Comparison of ENCODE assay signal across 25 cellular contexts in genomic region chr2:127792805-127793204, GRCh38.
"Had no signal": no experiment of that assay in that cellular context is flagged by ENCODE, and none has a peak within 500 bp of the region (broad histone marks: within the 10 kb centered on the region; RNA-seq: fewer than 3 reads in every experiment).

No MANE protein-coding gene starts in this region.

- DNase-seq: activated CD4-positive, alpha-beta memory T cell treated with anti-CD3 and anti-CD28 coated beads for 36 hours; activated CD4-positive, alpha-beta T cell treated with anti-CD3 and anti-CD28 coated beads, Interleukin-2, amount 10 ng/mL, durations not matched to agents 24 days and 14 days; activated CD4-positive, CD25-positive, alpha-beta regulatory T cell treated with anti-CD3 and anti-CD28 coated beads, Interleukin-2, amount 50 U/mL, for 72 hours; activated CD8-positive, alpha-beta memory T cell treated with anti-CD3 and anti-CD28 coated beads, Interleukin-2, amount 50 U/mL, for 4 hours; activated gamma-delta T cell; activated naive CD4-positive, alpha-beta T cell treated with anti-CD3 and anti-CD28 coated beads for 36 hours; activated naive CD8-positive, alpha-beta T cell treated with anti-CD3 and anti-CD28 coated beads, Interleukin-2, amount 50 U/mL, for 24 hours; activated T-cell treated with anti-CD3 and anti-CD28 coated beads, Interleukin-2, amount 50 U/mL, for 1 hour; amniotic stem cell; body of pancreas; central memory CD4-positive, alpha-beta T cell; Karpas-422; MM.1S; NCI-H1105 treated with DMSO at 0.1 percent for 48 hours; NCI-H1436 treated with DMSO at 0.1 percent for 48 hours; NCI-H187; NCI-H2081 treated with DMSO at 0.1 percent for 48 hours; NCI-H446; NCI-H524; SHP77 treated with DMSO at 0.1 percent for 48 hours; T-helper 9 cell had no signal

- H3K4me3 Mint-ChIP-seq: activated CD4-positive, alpha-beta memory T cell treated with anti-CD3 and anti-CD28 coated beads for 36 hours; activated CD4-positive, alpha-beta T cell treated with anti-CD3 and anti-CD28 coated beads, Interleukin-2, amount 10 ng/mL, durations not matched to agents 24 days and 14 days; activated naive CD4-positive, alpha-beta T cell treated with anti-CD3 and anti-CD28 coated beads for 36 hours; activated naive CD8-positive, alpha-beta T cell treated with anti-CD3 and anti-CD28 coated beads, Interleukin-2, amount 50 U/mL, for 24 hours; activated T-helper 17 cell treated with anti-CD3 and anti-CD28 coated beads, Interleukin-2, amount 50 U/mL, for 72 hours; T-helper 1 cell treated with Interleukin-12 subunit alpha and Interleukin-12 subunit beta and Interleukin-4 antibody, amounts not matched to agents 30 μg/mL and 1 μg/mL, for 36 hours; WTC11 had no signal

- H3K27ac Mint-ChIP-seq: activated CD4-positive, alpha-beta T cell treated with anti-CD3 and anti-CD28 coated beads, Interleukin-2, amount 10 ng/mL, durations not matched to agents 24 days and 14 days; activated naive CD4-positive, alpha-beta T cell treated with anti-CD3 and anti-CD28 coated beads for 36 hours; activated naive CD8-positive, alpha-beta T cell treated with anti-CD3 and anti-CD28 coated beads, Interleukin-2, amount 50 U/mL, for 24 hours; activated T-helper 17 cell treated with anti-CD3 and anti-CD28 coated beads, Interleukin-2, amount 50 U/mL, for 72 hours; T-helper 1 cell treated with Interleukin-12 subunit alpha and Interleukin-12 subunit beta and Interleukin-4 antibody, amounts not matched to agents 30 μg/mL and 1 μg/mL, for 36 hours; WTC11 had no signal

- H3K27me3 Mint-ChIP-seq: activated CD4-positive, alpha-beta memory T cell treated with anti-CD3 and anti-CD28 coated beads for 36 hours; activated CD4-positive, alpha-beta T cell treated with anti-CD3 and anti-CD28 coated beads, Interleukin-2, amount 10 ng/mL, durations not matched to agents 24 days and 14 days; activated naive CD8-positive, alpha-beta T cell treated with anti-CD3 and anti-CD28 coated beads, Interleukin-2, amount 50 U/mL, for 24 hours; activated T-helper 17 cell treated with anti-CD3 and anti-CD28 coated beads, Interleukin-2, amount 50 U/mL, for 72 hours had no signal

- H3K9me3 ChIP-seq: ascending aorta, body of pancreas had no signal

- H3K9me3 Mint-ChIP-seq: activated CD4-positive, alpha-beta memory T cell treated with anti-CD3 and anti-CD28 coated beads for 36 hours; activated CD4-positive, alpha-beta T cell treated with anti-CD3 and anti-CD28 coated beads, Interleukin-2, amount 10 ng/mL, durations not matched to agents 24 days and 14 days; activated T-helper 17 cell treated with anti-CD3 and anti-CD28 coated beads, Interleukin-2, amount 50 U/mL, for 72 hours; T-helper 1 cell treated with Interleukin-12 subunit alpha and Interleukin-12 subunit beta and Interleukin-4 antibody, amounts not matched to agents 30 μg/mL and 1 μg/mL, for 36 hours had no signal

- H3K27ac ChIP-seq: ascending aorta, body of pancreas had no signal

- H3K27me3 ChIP-seq: ascending aorta, body of pancreas had no signal

- ATAC-seq: activated naive CD8-positive, alpha-beta T cell treated with anti-CD3 and anti-CD28 coated beads, Interleukin-2, amount 50 U/mL, for 24 hours; activated T-helper 17 cell treated with anti-CD3 and anti-CD28 coated beads, Interleukin-2, amount 50 U/mL, for 72 hours; body of pancreas; WTC11 had no signal

- H3K4me1 Mint-ChIP-seq: WTC11 had no signal
